ENCODE assay signal across 21 cellular contexts in the genomic region with DNA sequence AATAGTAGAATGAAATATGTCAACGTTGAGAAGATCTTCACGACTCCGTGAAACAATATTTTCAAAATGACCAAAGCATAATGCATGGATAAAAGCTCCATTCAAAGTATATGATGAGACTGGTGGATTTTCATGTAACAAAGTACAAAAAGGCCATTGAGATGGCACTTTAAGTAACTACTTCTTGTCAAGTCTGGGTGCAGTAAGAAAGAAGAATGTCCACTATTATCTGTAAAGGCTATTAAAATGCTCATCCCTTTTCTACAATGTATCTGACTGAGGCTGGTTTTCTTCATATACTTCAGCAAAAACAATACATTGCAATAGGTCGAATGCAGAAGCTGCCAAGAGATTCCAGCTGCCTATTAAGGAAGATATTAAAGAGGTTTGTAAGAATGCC.
A peak's percentile ranks its signal among the peaks of the same experiment; 100 is the strongest.
DNase-seq lines count a peak whose midpoint lies in the region; FAIRE-seq and TF ChIP-seq lines count a peak whose summit lies in the region.
"Had no signal": no experiment of that assay in that cellular context is flagged by ENCODE, and none has a peak within 500 bp of the region (broad histone marks: within the 10 kb centered on the region; RNA-seq: fewer than 3 reads in every experiment).

No MANE protein-coding gene starts in this region.

- no peak for TF ChIP-seq POLR2A in H54 (IDR thresholded peaks at IDR 0.05; ENCODE audit: low read depth, low read length)

- FAIRE-seq in H54 (lab: Jason Lieb, UNC): peak; percentile 11
- FAIRE-seq: A204.1, D721Med, G401.6, GM12891, GM19239 had no signal

- DNase-seq in H54 (ENCODE audit: insufficient read length, low spot score) (no peak), foreskin melanocyte (peak; percentile 79), glomerular visceral epithelial cell (ENCODE audit: extremely low spot score) (no peak), cardiac septum (ENCODE audit: low spot score) (no peak), cerebellar cortex (ENCODE audit: low spot score) (no peak)
- DNase-seq: 8988T; ACHN; BE2C; C1 segment of cervical spinal cord; Caco-2; Calu3; CD4-positive, alpha-beta memory T cell; CD4-positive, CD25-positive, alpha-beta regulatory T cell; CD8-positive, alpha-beta memory T cell; DMS79 treated with DMSO at 0.1 percent for 48 hours; GF-D8 had no signal

- intact Hi-C loops in cardiac septum (cut with DNase I): no loop called here
